1 cellular context compared by ENCODE assay signal in the genomic region with DNA sequence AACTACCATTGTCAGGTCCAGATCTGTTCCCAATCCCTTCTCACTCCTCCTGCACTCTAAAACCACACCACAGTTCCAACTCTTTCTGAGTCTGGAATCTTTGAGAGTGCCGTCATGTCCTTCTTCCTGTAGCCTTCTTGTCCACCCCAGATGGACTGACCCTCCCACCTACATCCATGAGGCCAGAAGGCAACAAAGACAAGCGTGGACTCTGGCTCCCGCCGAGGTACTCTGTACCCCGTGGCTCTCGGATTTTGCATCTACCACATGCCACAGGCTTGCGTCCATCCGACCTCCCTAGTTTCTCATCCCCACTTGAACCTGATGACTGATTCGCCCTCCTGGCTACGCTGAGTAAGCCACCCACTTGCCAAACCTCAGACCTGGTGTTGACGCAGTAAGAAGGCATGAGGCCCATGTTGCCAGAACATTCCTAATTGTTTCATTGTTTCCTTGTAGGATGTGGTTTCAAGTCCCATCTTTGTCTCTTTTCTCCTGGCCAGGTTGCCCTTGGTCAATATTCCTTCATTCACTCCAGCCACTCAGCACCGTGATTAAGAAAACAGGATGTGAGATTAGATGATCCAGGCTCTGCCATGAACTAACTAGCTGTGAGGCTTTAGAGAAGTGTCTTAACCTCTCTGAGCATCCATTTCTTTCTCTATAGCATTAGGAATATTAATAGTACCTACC.
TF ChIP-seq lines count a peak whose summit lies in the region.

No MANE protein-coding gene starts in this region.

TF ChIP-seq in HepG2, 621 proteins besides CTCF, POLR2A, EP300 and RAD21 (continued from another document):
- TF ChIP-seq ZNF510 (CRISPR knock-in tag; IDR thresholded peaks at IDR 0.05; ENCODE audit: low read depth) = peak; percentile 11; the same call in 1 of the 2 replicates
- TF ChIP-seq RELA (CRISPR knock-in tag; IDR thresholded peaks at IDR 0.05) = no peak
- TF ChIP-seq, protein P1, sequence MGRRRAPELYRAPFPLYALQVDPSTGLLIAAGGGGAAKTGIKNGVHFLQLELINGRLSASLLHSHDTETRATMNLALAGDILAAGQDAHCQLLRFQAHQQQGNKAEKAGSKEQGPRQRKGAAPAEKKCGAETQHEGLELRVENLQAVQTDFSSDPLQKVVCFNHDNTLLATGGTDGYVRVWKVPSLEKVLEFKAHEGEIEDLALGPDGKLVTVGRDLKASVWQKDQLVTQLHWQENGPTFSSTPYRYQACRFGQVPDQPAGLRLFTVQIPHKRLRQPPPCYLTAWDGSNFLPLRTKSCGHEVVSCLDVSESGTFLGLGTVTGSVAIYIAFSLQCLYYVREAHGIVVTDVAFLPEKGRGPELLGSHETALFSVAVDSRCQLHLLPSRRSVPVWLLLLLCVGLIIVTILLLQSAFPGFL (CRISPR knock-in tag; IDR thresholded peaks at IDR 0.05) = no peak
- TF ChIP-seq ZNF441 (CRISPR knock-in tag; IDR thresholded peaks at IDR 0.05; ENCODE audit: borderline replicate concordance) = peak; percentile 38; the same call in 1 of the 2 replicates
- TF ChIP-seq, protein P2, sequence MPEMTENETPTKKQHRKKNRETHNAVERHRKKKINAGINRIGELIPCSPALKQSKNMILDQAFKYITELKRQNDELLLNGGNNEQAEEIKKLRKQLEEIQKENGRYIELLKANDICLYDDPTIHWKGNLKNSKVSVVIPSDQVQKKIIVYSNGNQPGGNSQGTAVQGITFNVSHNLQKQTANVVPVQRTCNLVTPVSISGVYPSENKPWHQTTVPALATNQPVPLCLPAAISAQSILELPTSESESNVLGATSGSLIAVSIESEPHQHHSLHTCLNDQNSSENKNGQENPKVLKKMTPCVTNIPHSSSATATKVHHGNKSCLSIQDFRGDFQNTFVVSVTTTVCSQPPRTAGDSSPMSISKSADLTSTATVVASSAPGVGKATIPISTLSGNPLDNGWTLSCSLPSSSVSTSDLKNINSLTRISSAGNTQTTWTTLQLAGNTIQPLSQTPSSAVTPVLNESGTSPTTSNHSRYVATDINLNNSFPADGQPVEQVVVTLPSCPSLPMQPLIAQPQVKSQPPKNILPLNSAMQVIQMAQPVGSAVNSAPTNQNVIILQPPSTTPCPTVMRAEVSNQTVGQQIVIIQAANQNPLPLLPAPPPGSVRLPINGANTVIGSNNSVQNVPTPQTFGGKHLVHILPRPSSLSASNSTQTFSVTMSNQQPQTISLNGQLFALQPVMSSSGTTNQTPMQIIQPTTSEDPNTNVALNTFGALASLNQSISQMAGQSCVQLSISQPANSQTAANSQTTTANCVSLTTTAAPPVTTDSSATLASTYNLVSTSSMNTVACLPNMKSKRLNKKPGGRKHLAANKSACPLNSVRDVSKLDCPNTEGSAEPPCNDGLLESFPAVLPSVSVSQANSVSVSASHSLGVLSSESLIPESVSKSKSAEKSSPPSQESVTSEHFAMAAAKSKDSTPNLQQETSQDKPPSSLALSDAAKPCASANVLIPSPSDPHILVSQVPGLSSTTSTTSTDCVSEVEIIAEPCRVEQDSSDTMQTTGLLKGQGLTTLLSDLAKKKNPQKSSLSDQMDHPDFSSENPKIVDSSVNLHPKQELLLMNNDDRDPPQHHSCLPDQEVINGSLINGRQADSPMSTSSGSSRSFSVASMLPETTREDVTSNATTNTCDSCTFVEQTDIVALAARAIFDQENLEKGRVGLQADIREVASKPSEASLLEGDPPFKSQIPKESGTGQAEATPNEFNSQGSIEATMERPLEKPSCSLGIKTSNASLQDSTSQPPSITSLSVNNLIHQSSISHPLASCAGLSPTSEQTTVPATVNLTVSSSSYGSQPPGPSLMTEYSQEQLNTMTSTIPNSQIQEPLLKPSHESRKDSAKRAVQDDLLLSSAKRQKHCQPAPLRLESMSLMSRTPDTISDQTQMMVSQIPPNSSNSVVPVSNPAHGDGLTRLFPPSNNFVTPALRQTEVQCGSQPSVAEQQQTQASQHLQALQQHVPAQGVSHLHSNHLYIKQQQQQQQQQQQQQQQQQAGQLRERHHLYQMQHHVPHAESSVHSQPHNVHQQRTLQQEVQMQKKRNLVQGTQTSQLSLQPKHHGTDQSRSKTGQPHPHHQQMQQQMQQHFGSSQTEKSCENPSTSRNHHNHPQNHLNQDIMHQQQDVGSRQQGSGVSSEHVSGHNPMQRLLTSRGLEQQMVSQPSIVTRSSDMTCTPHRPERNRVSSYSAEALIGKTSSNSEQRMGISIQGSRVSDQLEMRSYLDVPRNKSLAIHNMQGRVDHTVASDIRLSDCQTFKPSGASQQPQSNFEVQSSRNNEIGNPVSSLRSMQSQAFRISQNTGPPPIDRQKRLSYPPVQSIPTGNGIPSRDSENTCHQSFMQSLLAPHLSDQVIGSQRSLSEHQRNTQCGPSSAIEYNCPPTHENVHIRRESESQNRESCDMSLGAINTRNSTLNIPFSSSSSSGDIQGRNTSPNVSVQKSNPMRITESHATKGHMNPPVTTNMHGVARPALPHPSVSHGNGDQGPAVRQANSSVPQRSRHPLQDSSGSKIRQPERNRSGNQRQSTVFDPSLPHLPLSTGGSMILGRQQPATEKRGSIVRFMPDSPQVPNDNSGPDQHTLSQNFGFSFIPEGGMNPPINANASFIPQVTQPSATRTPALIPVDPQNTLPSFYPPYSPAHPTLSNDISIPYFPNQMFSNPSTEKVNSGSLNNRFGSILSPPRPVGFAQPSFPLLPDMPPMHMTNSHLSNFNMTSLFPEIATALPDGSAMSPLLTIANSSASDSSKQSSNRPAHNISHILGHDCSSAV (CRISPR knock-in tag; IDR thresholded peaks at IDR 0.05; ENCODE audit: borderline replicate concordance) = no peak
- TF ChIP-seq ZNF20 (CRISPR knock-in tag; IDR thresholded peaks at IDR 0.05) = no peak
- TF ChIP-seq, protein P3, sequence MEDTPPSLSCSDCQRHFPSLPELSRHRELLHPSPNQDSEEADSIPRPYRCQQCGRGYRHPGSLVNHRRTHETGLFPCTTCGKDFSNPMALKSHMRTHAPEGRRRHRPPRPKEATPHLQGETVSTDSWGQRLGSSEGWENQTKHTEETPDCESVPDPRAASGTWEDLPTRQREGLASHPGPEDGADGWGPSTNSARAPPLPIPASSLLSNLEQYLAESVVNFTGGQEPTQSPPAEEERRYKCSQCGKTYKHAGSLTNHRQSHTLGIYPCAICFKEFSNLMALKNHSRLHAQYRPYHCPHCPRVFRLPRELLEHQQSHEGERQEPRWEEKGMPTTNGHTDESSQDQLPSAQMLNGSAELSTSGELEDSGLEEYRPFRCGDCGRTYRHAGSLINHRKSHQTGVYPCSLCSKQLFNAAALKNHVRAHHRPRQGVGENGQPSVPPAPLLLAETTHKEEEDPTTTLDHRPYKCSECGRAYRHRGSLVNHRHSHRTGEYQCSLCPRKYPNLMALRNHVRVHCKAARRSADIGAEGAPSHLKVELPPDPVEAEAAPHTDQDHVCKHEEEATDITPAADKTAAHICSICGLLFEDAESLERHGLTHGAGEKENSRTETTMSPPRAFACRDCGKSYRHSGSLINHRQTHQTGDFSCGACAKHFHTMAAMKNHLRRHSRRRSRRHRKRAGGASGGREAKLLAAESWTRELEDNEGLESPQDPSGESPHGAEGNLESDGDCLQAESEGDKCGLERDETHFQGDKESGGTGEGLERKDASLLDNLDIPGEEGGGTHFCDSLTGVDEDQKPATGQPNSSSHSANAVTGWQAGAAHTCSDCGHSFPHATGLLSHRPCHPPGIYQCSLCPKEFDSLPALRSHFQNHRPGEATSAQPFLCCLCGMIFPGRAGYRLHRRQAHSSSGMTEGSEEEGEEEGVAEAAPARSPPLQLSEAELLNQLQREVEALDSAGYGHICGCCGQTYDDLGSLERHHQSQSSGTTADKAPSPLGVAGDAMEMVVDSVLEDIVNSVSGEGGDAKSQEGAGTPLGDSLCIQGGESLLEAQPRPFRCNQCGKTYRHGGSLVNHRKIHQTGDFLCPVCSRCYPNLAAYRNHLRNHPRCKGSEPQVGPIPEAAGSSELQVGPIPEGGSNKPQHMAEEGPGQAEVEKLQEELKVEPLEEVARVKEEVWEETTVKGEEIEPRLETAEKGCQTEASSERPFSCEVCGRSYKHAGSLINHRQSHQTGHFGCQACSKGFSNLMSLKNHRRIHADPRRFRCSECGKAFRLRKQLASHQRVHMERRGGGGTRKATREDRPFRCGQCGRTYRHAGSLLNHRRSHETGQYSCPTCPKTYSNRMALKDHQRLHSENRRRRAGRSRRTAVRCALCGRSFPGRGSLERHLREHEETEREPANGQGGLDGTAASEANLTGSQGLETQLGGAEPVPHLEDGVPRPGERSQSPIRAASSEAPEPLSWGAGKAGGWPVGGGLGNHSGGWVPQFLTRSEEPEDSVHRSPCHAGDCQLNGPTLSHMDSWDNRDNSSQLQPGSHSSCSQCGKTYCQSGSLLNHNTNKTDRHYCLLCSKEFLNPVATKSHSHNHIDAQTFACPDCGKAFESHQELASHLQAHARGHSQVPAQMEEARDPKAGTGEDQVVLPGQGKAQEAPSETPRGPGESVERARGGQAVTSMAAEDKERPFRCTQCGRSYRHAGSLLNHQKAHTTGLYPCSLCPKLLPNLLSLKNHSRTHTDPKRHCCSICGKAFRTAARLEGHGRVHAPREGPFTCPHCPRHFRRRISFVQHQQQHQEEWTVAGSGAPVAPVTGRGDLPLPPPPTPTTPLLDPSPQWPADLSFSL (CRISPR knock-in tag; IDR thresholded peaks at IDR 0.05) = 0 out of 2 replicates have a peak, but pooled peaks have one; percentile 2
- no peak for TF ChIP-seq ZFP90 (CRISPR knock-in tag; IDR thresholded peaks at IDR 0.05; ENCODE audit: borderline replicate concordance)
- no peak for TF ChIP-seq GABPA (IDR thresholded peaks at IDR 0.05; ENCODE audit: low read depth, low read length)
- TF ChIP-seq GABPA (CRISPR knock-in tag; IDR thresholded peaks at IDR 0.05; ENCODE audit: low read depth) = no peak
